In genomic region chr19:10389863-10390262, GRCh38 we compare ENCODE assay signal across 10 cellular contexts. TPM values are rescaled to one million over a fixed set of nuclear protein-coding genes. Genes with fewer than 3 reads are reported as not detected.
A peak's percentile ranks its signal among the peaks of the same experiment; 100 is the strongest.
DNase-seq lines count a peak whose midpoint lies in the region; ATAC-seq and TF ChIP-seq lines count a peak whose summit lies in the region.
"Had no signal": no experiment of that assay in that cellular context is flagged by ENCODE, and none has a peak within 500 bp of the region (broad histone marks: within the 10 kb centered on the region; RNA-seq: fewer than 3 reads in every experiment).

No MANE protein-coding gene starts in this region.

- H3K36me3 ChIP-seq in HEK293 (ENCODE audit: control insufficient read depth in 2 of 2, insufficient read depth in 1 of 2, low read length in 2 of 2), result peaks cover 12 to 48% of the 10 kb centered on the region in 2 experiments; a peak in 2 of 3 replicates
- H3K36me3 ChIP-seq in mucosa of descending colon (ENCODE audit: low read depth), result peaks cover 10% of the 10 kb centered on the region

- DNase-seq in DMS53 (lab: John Stamatoyannopoulos, UW), result peak; percentile 15
- DNase-seq in DMS53 treated with DMSO at 0.1 percent for 48 hours (lab: John Stamatoyannopoulos, UW; ENCODE audit: unreplicated experiment), result no peak
- DNase-seq in astrocyte of the cerebellum (ENCODE audit: low read depth), result no peak
- DNase-seq in mucosa of descending colon, result no peak
- DNase-seq in C1 segment of cervical spinal cord (lab: John Stamatoyannopoulos, UW), result no peak
- DNase-seq in activated T-helper 2 cell treated with anti-CD3 and anti-CD28 coated beads, Interferon-gamma antibody, Interleukin-2, Interleukin-4, amounts not matched to agents 10 μg/mL and 5 μg/mL and 100 μg/mL, durations not matched to agents 14 hours and 24 hours and 36 hours (ENCODE audit: low spot score), result no peak
- DNase-seq: 8988T, nephron progenitor cell had no signal

- no peak overlapping the region for H3K27ac Mint-ChIP-seq in activated T-helper 2 cell treated with anti-CD3 and anti-CD28 coated beads, Interferon-gamma antibody, Interleukin-2, Interleukin-4, amounts not matched to agents 10 μg/mL and 5 μg/mL and 100 μg/mL, durations not matched to agents 14 hours and 24 hours and 36 hours
- H3K27ac Mint-ChIP-seq: nephron progenitor cell had no signal

- no peaks in the 10 kb centered on the region for H3K27me3 Mint-ChIP-seq in activated T-helper 2 cell treated with anti-CD3 and anti-CD28 coated beads, Interferon-gamma antibody, Interleukin-2, Interleukin-4, amounts not matched to agents 10 μg/mL and 5 μg/mL and 100 μg/mL, durations not matched to agents 14 hours and 24 hours and 36 hours (ENCODE audit: low read depth)

- H3K4me3 ChIP-seq in HEK293 (ENCODE audit: low read depth, low read length) (no peak overlapping the region), astrocyte of the cerebellum (ENCODE audit: low read depth, low read length) (no peak overlapping the region), mucosa of descending colon (no peak overlapping the region)

- no peaks in the 10 kb centered on the region for H3K9me3 Mint-ChIP-seq in activated T-helper 2 cell treated with anti-CD3 and anti-CD28 coated beads, Interferon-gamma antibody, Interleukin-2, Interleukin-4, amounts not matched to agents 10 μg/mL and 5 μg/mL and 100 μg/mL, durations not matched to agents 14 hours and 24 hours and 36 hours
- H3K9me3 Mint-ChIP-seq: nephron progenitor cell had no signal

- H3K4me1 Mint-ChIP-seq in activated T-helper 2 cell treated with anti-CD3 and anti-CD28 coated beads, Interferon-gamma antibody, Interleukin-2, Interleukin-4, amounts not matched to agents 10 μg/mL and 5 μg/mL and 100 μg/mL, durations not matched to agents 14 hours and 24 hours and 36 hours (ENCODE audit: low read depth), result peaks cover 5% of the 10 kb centered on the region
- H3K4me1 Mint-ChIP-seq: nephron progenitor cell had no signal

- intact Hi-C loops in mucosa of descending colon (cut with DNase I, micrococcal nuclease), result loop anchor here (2.0 kb wide), 1 partner anchor 121 kb away; no protein-coding TSS in a partner anchor
- intact Hi-C loops in activated T-helper 2 cell treated with anti-CD3 and anti-CD28 coated beads, Interferon-gamma antibody, Interleukin-2, Interleukin-4, amounts not matched to agents 10 μg/mL and 5 μg/mL and 100 μg/mL, durations not matched to agents 14 hours and 24 hours and 36 hours (cut with micrococcal nuclease), result loop anchor here (1.0 kb wide), 2 partner anchors 120 to 130 kb away; no protein-coding TSS in a partner anchor

- H3K4me3 Mint-ChIP-seq in activated T-helper 2 cell treated with anti-CD3 and anti-CD28 coated beads, Interferon-gamma antibody, Interleukin-2, Interleukin-4, amounts not matched to agents 10 μg/mL and 5 μg/mL and 100 μg/mL, durations not matched to agents 14 hours and 24 hours and 36 hours (ENCODE audit: low read depth), result no peak overlapping the region
- H3K4me3 Mint-ChIP-seq: nephron progenitor cell had no signal

- H3K36me3 Mint-ChIP-seq in activated T-helper 2 cell treated with anti-CD3 and anti-CD28 coated beads, Interferon-gamma antibody, Interleukin-2, Interleukin-4, amounts not matched to agents 10 μg/mL and 5 μg/mL and 100 μg/mL, durations not matched to agents 14 hours and 24 hours and 36 hours (ENCODE audit: low read depth), result peaks cover 41% of the 10 kb centered on the region

- no peaks in the 10 kb centered on the region for H3K9me3 ChIP-seq in HEK293 (ENCODE audit: control insufficient read depth, insufficient read depth, low read depth, low read length)
- no peaks in the 10 kb centered on the region for H3K9me3 ChIP-seq in mucosa of descending colon

- CTCF ChIA-PET in HEK293 (lab: Yijun Ruan, JAX), result interaction anchor here (0.6 to 5.6 kb wide), 11 partner anchors 9 to 260 kb away, joined by 3 to 170 read pairs (median 6); partner anchors contain the start of genes ICAM1, ICAM5, RAVER1 and TYK2

- POLR2A ChIA-PET in HEK293 (lab: Yijun Ruan, JAX), result interaction anchor here (1.0 to 2.5 kb wide), 4 partner anchors 9 to 130 kb away, joined by 3 to 24 read pairs (median 12); partner anchors contain the start of genes ICAM5 and TYK2

- TF ChIP-seq CTCF in HEK293 (tag by site-specific recombination; IDR thresholded peaks at IDR 0.05) (0 out of 2 replicates have a peak, but pooled peaks have one; percentile 40), astrocyte of the cerebellum (IDR thresholded peaks at IDR 0.05; ENCODE audit: low read depth, low read length, missing control alignments) (peak; percentile 16), mucosa of descending colon (IDR thresholded peaks at IDR 0.05) (no peak)

- ATAC-seq in mucosa of descending colon (peak; percentile 21), HG02798 (IDR thresholded peaks at IDR 0.05; ENCODE audit: poor library complexity, unreplicated experiment) (no peak)

- in situ Hi-C loops in astrocyte of the cerebellum (cut with HindIII; ENCODE audit: low sequenced_read_pairs), result no loop called here

- H3K4me1 ChIP-seq in HEK293 (ENCODE audit: control insufficient read depth, insufficient read depth, low read length), result no peaks in the 10 kb centered on the region
- no peaks in the 10 kb centered on the region for H3K4me1 ChIP-seq in mucosa of descending colon (ENCODE audit: low read depth)

- no peak overlapping the region for H3K27ac ChIP-seq in HEK293 (ENCODE audit: extremely low read depth, low read depth, low read length)

TF ChIP-seq in HEK293, 187 proteins besides CTCF, POLR2A, EP300 and RAD21 (continues in another document):
- TF ChIP-seq ZNF350 (tag by site-specific recombination; IDR thresholded peaks at IDR 0.05) (no peak), ZNF274 (IDR thresholded peaks at IDR 0.05; ENCODE audit: low read length) (no peak), ZNF274 (tag by site-specific recombination; IDR thresholded peaks at IDR 0.05; ENCODE audit: borderline replicate concordance) (no peak), ZNF660 (tag by site-specific recombination; IDR thresholded peaks at IDR 0.05) (no peak), ZNF530 (tag by site-specific recombination; IDR thresholded peaks at IDR 0.05; ENCODE audit: low read depth) (no peak), ZNF148 (tag by site-specific recombination; IDR thresholded peaks at IDR 0.05; ENCODE audit: borderline replicate concordance) (no peak), ZNF571 (tag by site-specific recombination; IDR thresholded peaks at IDR 0.05) (no peak), KLF9 (tag by site-specific recombination; IDR thresholded peaks at IDR 0.05; ENCODE audit: low read depth) (no peak), KLF1 (tag by site-specific recombination; IDR thresholded peaks at IDR 0.05) (no peak), ZNF335 (tag by site-specific recombination; conservative IDR thresholded peaks at IDR 0.05) (no peak), ZNF223 (tag by site-specific recombination; IDR thresholded peaks at IDR 0.05) (no peak)

RNA-seq across cellular contexts. Expression of gene TYK2, which starts 9.5 kb away (rescaled TPM):
- total RNA-seq in mucosa of descending colon, result 100 to 1,000 TPM; 104 to 142 (median 123) TPM
- total RNA-seq in activated T-helper 2 cell treated with anti-CD3 and anti-CD28 coated beads, Interferon-gamma antibody, Interleukin-2, Interleukin-4, amounts not matched to agents 10 μg/mL and 5 μg/mL and 100 μg/mL, durations not matched to agents 14 hours and 24 hours and 36 hours, result 250 TPM in 2 replicates

RNA-seq across cellular contexts. Expression of gene CDC37, which starts 13.5 kb away (rescaled TPM):
- 100 to 1,000 TPM; 125 to 179 (median 145) TPM for total RNA-seq in mucosa of descending colon
- 285 and 300 TPM in 2 replicates for total RNA-seq in activated T-helper 2 cell treated with anti-CD3 and anti-CD28 coated beads, Interferon-gamma antibody, Interleukin-2, Interleukin-4, amounts not matched to agents 10 μg/mL and 5 μg/mL and 100 μg/mL, durations not matched to agents 14 hours and 24 hours and 36 hours

RNA-seq across cellular contexts. Expression of gene PDE4A, which starts 30.5 kb away (rescaled TPM):
- 10 to 100 TPM in 2 of 3 donors, 1 to 10 TPM in 1; 7.0 to 27.4 (median 14.7) TPM for total RNA-seq in mucosa of descending colon
- total RNA-seq in activated T-helper 2 cell treated with anti-CD3 and anti-CD28 coated beads, Interferon-gamma antibody, Interleukin-2, Interleukin-4, amounts not matched to agents 10 μg/mL and 5 μg/mL and 100 μg/mL, durations not matched to agents 14 hours and 24 hours and 36 hours, result 105 TPM in 2 replicates

RNA-seq across cellular contexts. Expression of gene ICAM3, which starts 50.4 kb away (rescaled TPM):
- 10 to 100 TPM; 16.0 to 31.6 (median 28.0) TPM for total RNA-seq in mucosa of descending colon
- total RNA-seq in activated T-helper 2 cell treated with anti-CD3 and anti-CD28 coated beads, Interferon-gamma antibody, Interleukin-2, Interleukin-4, amounts not matched to agents 10 μg/mL and 5 μg/mL and 100 μg/mL, durations not matched to agents 14 hours and 24 hours and 36 hours, result 115 and 116 TPM in 2 replicates

RNA-seq across cellular contexts. Expression of gene RAVER1, which starts 56.5 kb away (rescaled TPM):
- total RNA-seq in mucosa of descending colon, result 10 to 100 TPM; 42.4 to 58.1 (median 49.6) TPM
- total RNA-seq in activated T-helper 2 cell treated with anti-CD3 and anti-CD28 coated beads, Interferon-gamma antibody, Interleukin-2, Interleukin-4, amounts not matched to agents 10 μg/mL and 5 μg/mL and 100 μg/mL, durations not matched to agents 14 hours and 24 hours and 36 hours, result 90.3 and 91.1 TPM in 2 replicates
